8 cellular contexts compared by ENCODE assay signal in genomic region chr6:8743146-8743745, GRCh38.
DNase-seq lines count a peak whose midpoint lies in the region; ATAC-seq and TF ChIP-seq lines count a peak whose summit lies in the region.

No MANE protein-coding gene starts in this region.

- H3K27me3 ChIP-seq in breast epithelium = no peaks in the 10 kb centered on the region

- peak overlapping the region; percentile 21 for H3K27ac Mint-ChIP-seq in MCF 10A (ENCODE audit: low read depth, unreplicated experiment)
- H3K27ac Mint-ChIP-seq in osteocyte (ENCODE audit: unreplicated experiment) = no peak overlapping the region

- intact Hi-C loops in MCF 10A (cut with micrococcal nuclease) = loop anchor here (10.0 kb wide), 1 partner anchor 152 kb away; no protein-coding TSS in a partner anchor
- intact Hi-C loops in breast epithelium (cut with DNase I; ENCODE audit: low total_unique reads) = no loop called here

- H3K27me3 Mint-ChIP-seq in MCF 10A (ENCODE audit: insufficient read depth, unreplicated experiment) = no peaks in the 10 kb centered on the region
- H3K27me3 Mint-ChIP-seq in osteocyte (ENCODE audit: unreplicated experiment) = peaks cover 5% of the 10 kb centered on the region

- no peak for TF ChIP-seq POLR2A in breast epithelium (IDR thresholded peaks at IDR 0.05)

- DNase-seq in MCF 10A (ENCODE audit: unreplicated experiment) = peak; percentile 42
- no peak for DNase-seq in breast epithelium (ENCODE audit: low spot score in 2 of 2)
- DNase-seq in RPMI8226 = peak; percentile 64
- DNase-seq in osteocyte (ENCODE audit: extremely low spot score, unreplicated experiment) = no peak
- DNase-seq in stimulated activated CD8-positive, alpha-beta memory T cell treated with anti-CD3 and anti-CD28 coated beads, Interleukin-4, amount 100 ng/mL, for 48 hours = no peak
- no peak for DNase-seq in stimulated activated CD4-positive, alpha-beta T cell treated with anti-CD3 and anti-CD28 coated beads, Interleukin-2, amount 100 ng/mL, for 24 hours
- no peak for DNase-seq in activated CD4-positive, CD25-positive, alpha-beta regulatory T cell (lab: John Stamatoyannopoulos, UW)

- H3K4me3 ChIP-seq in breast epithelium = peak overlapping the region in 1 of 3 donors; percentile 54

- CTCF ChIA-PET in MCF 10A (lab: Yijun Ruan, JAX) = interaction anchor here (0.6 to 2.1 kb wide), 21 partner anchors 10 to 1719 kb away, joined by 3 to 9 read pairs (median 3); no protein-coding TSS in a partner anchor

- no peak overlapping the region for H3K27ac ChIP-seq in breast epithelium

- peaks cover 12% of the 10 kb centered on the region for H3K4me1 Mint-ChIP-seq in MCF 10A (ENCODE audit: insufficient read depth, unreplicated experiment)
- H3K4me1 Mint-ChIP-seq in osteocyte (ENCODE audit: unreplicated experiment) = no peaks in the 10 kb centered on the region

- POLR2A ChIA-PET in MCF 10A (lab: Yijun Ruan, JAX) = interaction anchor here (0.5 to 0.7 kb wide), 3 partner anchors 10 to 1657 kb away, joined by 3 read pairs; no protein-coding TSS in a partner anchor

- TF ChIP-seq CTCF in MCF 10A (IDR thresholded peaks at IDR 0.05; ENCODE audit: unreplicated experiment) (no peak), breast epithelium (IDR thresholded peaks at IDR 0.05) (no peak), osteocyte (IDR thresholded peaks at IDR 0.05) (peak; percentile 15)

- no peaks in the 10 kb centered on the region for H3K9me3 Mint-ChIP-seq in MCF 10A (ENCODE audit: unreplicated experiment)
- H3K9me3 Mint-ChIP-seq in osteocyte (ENCODE audit: unreplicated experiment) = peaks cover 11% of the 10 kb centered on the region

- no peaks in the 10 kb centered on the region for H3K9me3 ChIP-seq in breast epithelium

- H3K36me3 ChIP-seq in breast epithelium = no peaks in the 10 kb centered on the region

- peak overlapping the region; percentile 69 for H3K4me3 Mint-ChIP-seq in MCF 10A (ENCODE audit: unreplicated experiment)
- H3K4me3 Mint-ChIP-seq in osteocyte (ENCODE audit: unreplicated experiment) = no peak overlapping the region

- no peaks in the 10 kb centered on the region for H3K4me1 ChIP-seq in breast epithelium

- ATAC-seq in HG03095 (IDR thresholded peaks at IDR 0.05; ENCODE audit: unreplicated experiment) = peak; percentile 62

- H3K36me3 Mint-ChIP-seq in MCF 10A (ENCODE audit: insufficient read depth, unreplicated experiment) (no peaks in the 10 kb centered on the region), osteocyte (ENCODE audit: unreplicated experiment) (no peaks in the 10 kb centered on the region)

- no TSS peak for BruUV-seq in MCF 10A (replicated peaks; lab: Mats Ljungman, UMichigan)

Comparison
In these comparisons a context has a peak if more than half of its experiments do, and no peak if none do; other contexts are left out.
1. DNase-seq: peak in MCF 10A (single experiment) and RPMI8226 (single experiment); none in breast epithelium (0 of 2), osteocyte (single experiment), stimulated activated CD8-positive, alpha-beta memory T cell treated with anti-CD3 and anti-CD28 coated beads, Interleukin-4, amount 100 ng/mL, for 48 hours (single experiment), stimulated activated CD4-positive, alpha-beta T cell treated with anti-CD3 and anti-CD28 coated beads, Interleukin-2, amount 100 ng/mL, for 24 hours (0 of 2) and activated CD4-positive, CD25-positive, alpha-beta regulatory T cell (0 of 4).